ENCODE assay signal across 9 cellular contexts in the genomic region with DNA sequence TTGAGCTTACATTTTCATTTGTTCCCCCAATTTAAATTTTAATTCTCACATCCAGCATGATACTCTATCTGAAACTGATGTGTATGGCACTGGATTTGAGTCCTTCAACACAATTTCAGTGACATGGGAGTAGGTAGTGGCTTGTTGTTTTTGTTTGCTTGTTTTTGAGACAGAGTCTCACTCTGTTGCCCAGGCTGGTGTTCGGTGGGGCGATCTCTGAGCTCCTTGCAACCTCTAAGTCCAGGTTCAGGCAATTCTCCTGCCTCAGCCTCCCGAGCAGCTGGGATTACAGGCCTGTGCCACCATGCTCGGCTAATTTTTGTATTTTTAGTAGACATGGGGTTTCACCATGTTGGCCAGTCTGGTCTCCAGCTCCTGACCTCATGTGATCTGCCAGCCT. TPM values are rescaled to one million over a fixed set of nuclear protein-coding genes. Genes with fewer than 3 reads are reported as not detected.
DNase-seq lines count a peak whose midpoint lies in the region; ATAC-seq, FAIRE-seq and TF ChIP-seq lines count a peak whose summit lies in the region.
"Not testable (repeated sequence)": the region's sequence is repeated elsewhere in the genome, so short reads cannot be mapped to it uniquely, and the experiment has no call there.
"Had no signal": no experiment of that assay in that cellular context is flagged by ENCODE, and none has a peak within 500 bp of the region (broad histone marks: within the 10 kb centered on the region; RNA-seq: fewer than 3 reads in every experiment).

No MANE protein-coding gene starts in this region.

- DNase-seq in A549 (ENCODE audit: low read depth in 1 of 2, low spot score in 1 of 2); H9; RWPE2 (ENCODE audit: low spot score); activated naive CD4-positive, alpha-beta T cell treated with anti-CD3 and anti-CD28 coated beads for 36 hours; dorsolateral prefrontal cortex; immature natural killer cell; stimulated activated naive B cell treated with anti-CD40 and anti-IgM and Interleukin-4, amounts not matched to agents 10 μg/mL and 1 μg/mL and 100 μg/mL, for 72 hours: not testable (repeated sequence)

- H3T11ph ChIP-seq in H9 (ENCODE audit: low read length), result not testable (repeated sequence)

- not testable (repeated sequence) for H3K79me1 ChIP-seq in H9 (ENCODE audit: insufficient read depth, low read depth, low read length, poor library complexity, severe bottlenecking)

- not testable (repeated sequence) for H3K9me3 Mint-ChIP-seq in H9; activated naive CD4-positive, alpha-beta T cell treated with anti-CD3 and anti-CD28 coated beads for 36 hours; immature natural killer cell; stimulated activated naive B cell treated with anti-CD40 and anti-IgM and Interleukin-4, amounts not matched to agents 10 μg/mL and 1 μg/mL and 100 μg/mL, for 72 hours

- POLR2A ChIA-PET in A549 (lab: Yijun Ruan, JAX), result interaction anchor here (0.7 to 3.4 kb wide), 2 partner anchors 9 to 10 kb away, joined by 7 to 23 read pairs; a partner anchor contains a TSS

- 0 out of 3 replicates have a peak, but pooled peaks have one; percentile 1 for TF ChIP-seq CTCF in A549 (IDR thresholded peaks at IDR 0.05)
- not testable (repeated sequence) for TF ChIP-seq CTCF in H9 (conservative IDR thresholded peaks at IDR 0.05); RWPE2 (IDR thresholded peaks at IDR 0.05; ENCODE audit: poor library complexity, severe bottlenecking); dorsolateral prefrontal cortex (IDR thresholded peaks at IDR 0.05 in 54 of 56, conservative IDR thresholded peaks at IDR 0.05 in 2 of 56; ENCODE audit: low read depth in 1 of 56, partially characterized antibody in 56 of 56); neural cell (IDR thresholded peaks at IDR 0.05; ENCODE audit: poor library complexity, severe bottlenecking)

- not testable (repeated sequence) for H4K91ac ChIP-seq in H9 (ENCODE audit: insufficient read length, low read depth, low read length)

- not testable (repeated sequence) for H3K9me2 ChIP-seq in neural cell (ENCODE audit: insufficient read depth, low read length)

- H4K20me1 ChIP-seq in H9 (ENCODE audit: control insufficient read depth, insufficient read depth, insufficient read length); neural cell (ENCODE audit: insufficient read depth): not testable (repeated sequence)

- WGBS in A549 (ENCODE audit: missing lambda C conversion rate), result 92% methylated on average over 4 of the region's 4 CpGs
- WGBS in H9 (ENCODE audit: extremely low coverage, insufficient read length, low lambda C conversion rate), result no CpG with 5 or more reads among the region's 4 CpGs

- not testable (repeated sequence) for H3K27me3 Mint-ChIP-seq in H9 (ENCODE audit: low read depth); activated naive CD4-positive, alpha-beta T cell treated with anti-CD3 and anti-CD28 coated beads for 36 hours (ENCODE audit: low read depth); stimulated activated naive B cell treated with anti-CD40 and anti-IgM and Interleukin-4, amounts not matched to agents 10 μg/mL and 1 μg/mL and 100 μg/mL, for 72 hours
- peaks cover 3 to 12% (median 10%) of the 10 kb centered on the region in 3 donors for H3K27me3 Mint-ChIP-seq in immature natural killer cell (ENCODE audit: low read depth in 3 of 3)

- H3K14ac ChIP-seq in H9 (ENCODE audit: insufficient read depth, low read length), result not testable (repeated sequence)

- H3K18ac ChIP-seq in H9 (ENCODE audit: insufficient read length, low read depth, low read length), result not testable (repeated sequence)

- H3K4me3 Mint-ChIP-seq in H9, result not testable (repeated sequence)
- H3K4me3 Mint-ChIP-seq in activated naive CD4-positive, alpha-beta T cell treated with anti-CD3 and anti-CD28 coated beads for 36 hours, result peak overlapping the region; percentile 95
- peak overlapping the region in 4 of 5 donors; percentile 2 to 89 (median 85) for H3K4me3 Mint-ChIP-seq in immature natural killer cell
- peak overlapping the region; percentile 93 to 98 for H3K4me3 Mint-ChIP-seq in stimulated activated naive B cell treated with anti-CD40 and anti-IgM and Interleukin-4, amounts not matched to agents 10 μg/mL and 1 μg/mL and 100 μg/mL, for 72 hours

- not testable (repeated sequence) for H2BK15ac ChIP-seq in H9 (ENCODE audit: low read depth, low read length)

- not testable (repeated sequence) for H3K56ac ChIP-seq in H9 (ENCODE audit: insufficient read length, low read depth, low read length)

- H4K5ac ChIP-seq in H9 (ENCODE audit: insufficient read length, low read depth, low read length), result not testable (repeated sequence)

- not testable (repeated sequence) for TF ChIP-seq POLR2A in A549 (IDR thresholded peaks at IDR 0.05; ENCODE audit: low read length)

- H3K9ac ChIP-seq in H9 (ENCODE audit: extremely low read depth, insufficient read length, low read length), result not testable (repeated sequence)
- H3K9ac ChIP-seq in neural cell (ENCODE audit: low read length), result peak overlapping the region; percentile 95

- peaks cover 11% of the 10 kb centered on the region for H3K36me3 ChIP-seq in RWPE2 (ENCODE audit: low read depth)
- H3K36me3 ChIP-seq in neural cell (ENCODE audit: insufficient read depth, low read length), result not testable (repeated sequence)

- not testable (repeated sequence) for H2BK5ac ChIP-seq in H9 (ENCODE audit: insufficient read length, low read length)

- peak overlapping the region; percentile 65; the same call in 1 of the 3 replicates for H3K4me3 ChIP-seq in A549
- H3K4me3 ChIP-seq in RWPE2 (ENCODE audit: severe bottlenecking), result peak overlapping the region; percentile 52
- peak overlapping the region in 30 of 59 donors; percentile 59 to 92 (median 80) for H3K4me3 ChIP-seq in dorsolateral prefrontal cortex
- H3K4me3 ChIP-seq in neural cell (ENCODE audit: low read length), result peak overlapping the region; percentile 90

- H3F3A ChIP-seq in neural cell (ENCODE audit: insufficient read depth, low read length, poor library complexity, severe bottlenecking), result not testable (repeated sequence)

- not testable (repeated sequence) for H2BK12ac ChIP-seq in H9 (ENCODE audit: insufficient read length, low read depth, low read length)

- not testable (repeated sequence) for H2AFZ ChIP-seq in H9 (ENCODE audit: low read length)
- peak overlapping the region; percentile 27 for H2AFZ ChIP-seq in neural cell (ENCODE audit: low read depth, low read length)

- H3K4me1 Mint-ChIP-seq in H9 (peaks cover 25 to 28% of the 10 kb centered on the region in 2 experiments), immature natural killer cell (peaks cover 35 to 47% of the 10 kb centered on the region in 2 donors)
- peaks cover 34% of the 10 kb centered on the region for H3K4me1 Mint-ChIP-seq in activated naive CD4-positive, alpha-beta T cell treated with anti-CD3 and anti-CD28 coated beads for 36 hours (ENCODE audit: low read depth)
- peaks cover 9 to 52% of the 10 kb centered on the region in 2 donors for H3K4me1 Mint-ChIP-seq in stimulated activated naive B cell treated with anti-CD40 and anti-IgM and Interleukin-4, amounts not matched to agents 10 μg/mL and 1 μg/mL and 100 μg/mL, for 72 hours

- peaks cover 23% of the 10 kb centered on the region for H3K4me1 ChIP-seq in A549
- not testable (repeated sequence) for H3K4me1 ChIP-seq in H9 (ENCODE audit: insufficient read depth, low read length)
- peaks cover 14% of the 10 kb centered on the region for H3K4me1 ChIP-seq in RWPE2 (ENCODE audit: insufficient read depth, poor library complexity, severe bottlenecking)

- not testable (repeated sequence) for H3K27me3 ChIP-seq in H9 (ENCODE audit: insufficient read depth, low read length); RWPE2 (ENCODE audit: insufficient read depth, poor library complexity, severe bottlenecking); dorsolateral prefrontal cortex; neural cell (ENCODE audit: insufficient read depth, low read depth, low read length)

- H2BK120ac ChIP-seq in H9 (ENCODE audit: low read depth, low read length, poor library complexity, severe bottlenecking), result not testable (repeated sequence)

- intact Hi-C loops in activated naive CD4-positive, alpha-beta T cell treated with anti-CD3 and anti-CD28 coated beads for 36 hours (cut with micrococcal nuclease), result loop anchor here (2.0 to 5.0 kb wide), 4 partner anchors 147 to 443 kb away; a partner anchor contains a TSS
- intact Hi-C loops in dorsolateral prefrontal cortex (cut with DNase I), result loop anchor here in 1 of 2 donors (5.0 kb wide), 1 partner anchor 223 kb away; no protein-coding TSS in a partner anchor

- CTCF ChIA-PET in A549 (lab: Yijun Ruan, JAX), result interaction anchor here (0.7 to 52.6 kb wide), 9 partner anchors 8 to 162 kb away, joined by 3 to 2097 read pairs (median 5); a partner anchor contains a TSS
- CTCF ChIA-PET in activated naive CD4-positive, alpha-beta T cell treated with anti-CD3 and anti-CD28 coated beads for 36 hours (lab: Charles Lee), result interaction anchor here (2.2 kb wide), 1 partner anchor 146 kb away, joined by 4 read pairs; no protein-coding TSS in a partner anchor

- not testable (repeated sequence) for H3K23me2 ChIP-seq in H9 (ENCODE audit: insufficient read length, low read depth, low read length, poor library complexity, severe bottlenecking)

- not testable (repeated sequence) for H3K23ac ChIP-seq in H9 (ENCODE audit: insufficient read length, low read depth, low read length)

- H3K4ac ChIP-seq in H9 (ENCODE audit: low read depth, low read length), result not testable (repeated sequence)

- H2BK20ac ChIP-seq in H9 (ENCODE audit: low read depth, low read length, poor library complexity, severe bottlenecking), result not testable (repeated sequence)

- H3K9me3 ChIP-seq in A549; H9 (ENCODE audit: control insufficient read depth, low read depth, low read length); RWPE2 (ENCODE audit: severe bottlenecking); neural cell (ENCODE audit: low read length): not testable (repeated sequence)

- TF ChIP-seq RAD21 in A549 (conservative IDR thresholded peaks at IDR 0.05 in 1 of 2, IDR thresholded peaks at IDR 0.05 in 1 of 2); neural cell (conservative IDR thresholded peaks at IDR 0.05): not testable (repeated sequence)

- not testable (repeated sequence) for H2AK5ac ChIP-seq in H9 (ENCODE audit: insufficient read length, low read length)

- not testable (repeated sequence) for FAIRE-seq in A549 (lab: Jason Lieb, UNC)

- not testable (repeated sequence) for H3K27ac Mint-ChIP-seq in H9
- H3K27ac Mint-ChIP-seq in activated naive CD4-positive, alpha-beta T cell treated with anti-CD3 and anti-CD28 coated beads for 36 hours, result peak overlapping the region; percentile 92
- H3K27ac Mint-ChIP-seq in immature natural killer cell, result peak overlapping the region; percentile 94 to 99 (median 96)
- peak overlapping the region; percentile 90 for H3K27ac Mint-ChIP-seq in stimulated activated naive B cell treated with anti-CD40 and anti-IgM and Interleukin-4, amounts not matched to agents 10 μg/mL and 1 μg/mL and 100 μg/mL, for 72 hours

- H3K4me2 ChIP-seq in A549, result peak overlapping the region; percentile 90
- not testable (repeated sequence) for H3K4me2 ChIP-seq in H9 (ENCODE audit: insufficient read depth, insufficient read length, low read length)
- H3K4me2 ChIP-seq in neural cell (ENCODE audit: low read length), result peak overlapping the region; percentile 74

- peak overlapping the region; percentile 97 for H4K8ac ChIP-seq in H9 (replicated peaks; ENCODE audit: insufficient read length, low read depth, low read length)

- H3K79me2 ChIP-seq in H9 (ENCODE audit: insufficient read depth, low read length), result not testable (repeated sequence)
- peaks cover 26% of the 10 kb centered on the region for H3K79me2 ChIP-seq in neural cell (replicated peaks; ENCODE audit: insufficient read depth, low read length)

- not testable (repeated sequence) for TF ChIP-seq EP300 in A549 (IDR thresholded peaks at IDR 0.05); neural cell (conservative IDR thresholded peaks at IDR 0.05; ENCODE audit: poor library complexity, severe bottlenecking)

- H3K36me3 Mint-ChIP-seq in H9 (ENCODE audit: insufficient read depth in 1 of 3, low read depth in 3 of 3), result peaks cover 2 to 11% (median 7%) of the 10 kb centered on the region in 3 experiments; a peak in 6 of 7 replicates
- peaks cover 11% of the 10 kb centered on the region for H3K36me3 Mint-ChIP-seq in activated naive CD4-positive, alpha-beta T cell treated with anti-CD3 and anti-CD28 coated beads for 36 hours (ENCODE audit: low read depth)
- not testable (repeated sequence) for H3K36me3 Mint-ChIP-seq in immature natural killer cell
- peaks cover 3 to 10% of the 10 kb centered on the region in 2 donors for H3K36me3 Mint-ChIP-seq in stimulated activated naive B cell treated with anti-CD40 and anti-IgM and Interleukin-4, amounts not matched to agents 10 μg/mL and 1 μg/mL and 100 μg/mL, for 72 hours

- ATAC-seq in A549; RWPE2 (ENCODE audit: low read depth); stimulated activated naive B cell treated with anti-CD40 and anti-IgM and Interleukin-4, amounts not matched to agents 10 μg/mL and 1 μg/mL and 100 μg/mL, for 72 hours (replicated peaks): not testable (repeated sequence)

- peak overlapping the region; percentile 96 to 98 for H3K27ac ChIP-seq in A549
- not testable (repeated sequence) for H3K27ac ChIP-seq in H9 (ENCODE audit: insufficient read length, low read depth, low read length)
- peak overlapping the region; percentile 85 for H3K27ac ChIP-seq in RWPE2 (ENCODE audit: poor library complexity, severe bottlenecking)
- peak overlapping the region; percentile 92 to 100 (median 99) for H3K27ac ChIP-seq in dorsolateral prefrontal cortex
- peak overlapping the region; percentile 92 for H3K27ac ChIP-seq in neural cell (ENCODE audit: low read length)

RNA-seq across cellular contexts. Expression of a gene that starts 1.3 kb away (rescaled TPM):
- 68.5 and 84.3 TPM in 2 replicates for polyA plus RNA-seq in A549 (2011; rRNA removed)
- 31.1 and 36.1 TPM in 2 replicates for polyA plus RNA-seq in A549 (2012; cell fraction: cytosol; rRNA removed)
- polyA plus RNA-seq in A549 (2012; cell fraction: nucleus; rRNA removed), result 20.0 and 27.7 TPM in 2 replicates
- polyA plus RNA-seq in A549 (2017; fragmentation: RNase III; extraction: RNeasy Plus Mini Kit Qiagen cat#74134 plus additional on column Dnase treatment), result 44.2 to 55.2 TPM (median 50.1 TPM) in 3 replicates
- 31.0 and 37.0 TPM in 2 replicates for polyA minus RNA-seq in A549 (2011; rRNA and poly(A)+ RNA removed)
- 54.3 and 56.1 TPM in 2 replicates for total RNA-seq in H9 (2021)
- 10 to 100 TPM; 25.7 to 26.5 TPM for total RNA-seq in activated naive CD4-positive, alpha-beta T cell treated with anti-CD3 and anti-CD28 coated beads for 36 hours
- 100 to 1,000 TPM in 86 of 120 experiments, 10 to 100 TPM in 34; 68.8 to 245 (median 115) TPM for total RNA-seq in dorsolateral prefrontal cortex
- polyA plus RNA-seq in immature natural killer cell, result 1 to 10 TPM; 2.3 to 6.8 (median 4.0) TPM
- polyA plus RNA-seq in neural cell, result 15.2 and 16.1 TPM in 2 replicates
- polyA minus RNA-seq in neural cell, result 20.0 and 23.6 TPM in 2 replicates

RNA-seq across cellular contexts. Expression of a gene that starts 10.3 kb away (rescaled TPM):
- polyA plus RNA-seq in A549 (2011; rRNA removed) (117 and 209 TPM in 2 replicates), A549 (2017; fragmentation: RNase III; extraction: RNeasy Plus Mini Kit Qiagen cat#74134 plus additional on column Dnase treatment) (165 to 211 TPM (median 207 TPM) in 3 replicates), immature natural killer cell (10 to 100 TPM; 29.2 to 77.8 (median 30.0) TPM), neural cell (634 and 677 TPM in 2 replicates)
- polyA plus RNA-seq in A549 (2012; cell fraction: cytosol; rRNA removed), result 49.5 and 58.7 TPM in 2 replicates
- 125 and 135 TPM in 2 replicates for polyA plus RNA-seq in A549 (2012; cell fraction: nucleus; rRNA removed)
- 15.6 and 16.2 TPM in 2 replicates for polyA minus RNA-seq in A549 (2011; rRNA and poly(A)+ RNA removed)
- total RNA-seq in H9 (2021) (143 and 154 TPM in 2 replicates), dorsolateral prefrontal cortex (100 to 1,000 TPM; 151 to 348 (median 226) TPM)
- total RNA-seq in activated naive CD4-positive, alpha-beta T cell treated with anti-CD3 and anti-CD28 coated beads for 36 hours, result 100 to 1,000 TPM; 120 to 136 TPM
- polyA minus RNA-seq in neural cell, result 192 and 231 TPM in 2 replicates

RNA-seq across cellular contexts. Expression of a gene that starts 58.3 kb away (rescaled TPM):
- polyA plus RNA-seq in A549 (2011; rRNA removed), result 0.18 and 0.22 TPM in 2 replicates
- polyA plus RNA-seq in A549 (2012; cell fraction: cytosol; rRNA removed), result not detected in 2 replicates
- not detected in 2 replicates for polyA plus RNA-seq in A549 (2012; cell fraction: nucleus; rRNA removed)
- 0.13 TPM in 1 of 3 replicates, not detected in the others for polyA plus RNA-seq in A549 (2017; fragmentation: RNase III; extraction: RNeasy Plus Mini Kit Qiagen cat#74134 plus additional on column Dnase treatment)
- polyA minus RNA-seq in A549 (2011; rRNA and poly(A)+ RNA removed), result 0.25 and 0.39 TPM in 2 replicates
- total RNA-seq in H9 (2021), result not detected in 2 replicates
- not detected for total RNA-seq in activated naive CD4-positive, alpha-beta T cell treated with anti-CD3 and anti-CD28 coated beads for 36 hours
- under 1 TPM in 2 of 120 experiments, not detected in 118; 0.33 to 0.63 TPM for total RNA-seq in dorsolateral prefrontal cortex
- not detected for polyA plus RNA-seq in immature natural killer cell
- not detected in 2 replicates for polyA plus RNA-seq in neural cell
- not detected in 2 replicates for polyA minus RNA-seq in neural cell
- total RNA-seq: A172 had no signal
